In genomic region chr19:19662344-19662743, GRCh38 we compare ENCODE assay signal across 8 cellular contexts. TPM values are rescaled to one million over a fixed set of nuclear protein-coding genes. Genes with fewer than 3 reads are reported as not detected.
DNase-seq lines count a peak whose midpoint lies in the region; ATAC-seq and TF ChIP-seq lines count a peak whose summit lies in the region.

No MANE protein-coding gene starts in this region.

- H3K27ac ChIP-seq in SK-N-MC = no peak overlapping the region

- no peak for ATAC-seq in GM21423 (IDR thresholded peaks at IDR 0.05; ENCODE audit: unreplicated experiment)

- H3K4me3 ChIP-seq in GM12864 (ENCODE audit: low read depth, low read length) (peak overlapping the region; percentile 99), SK-N-MC (peak overlapping the region; percentile 93), fibroblast of pulmonary artery (replicated peaks; ENCODE audit: low read depth, low read length) (peak overlapping the region; percentile 84), retinal pigment epithelial cell (ENCODE audit: low read length) (peak overlapping the region; percentile 95)

- TF ChIP-seq CTCF in GM12864 (IDR thresholded peaks at IDR 0.05; ENCODE audit: low read depth, low read length, missing control alignments) (no peak), fibroblast of pulmonary artery (IDR thresholded peaks at IDR 0.05; ENCODE audit: low read length, missing control alignments) (no peak), retinal pigment epithelial cell (conservative IDR thresholded peaks at IDR 0.05; ENCODE audit: low read depth, low read length) (no peak)

- DNase-seq in GM12864 (ENCODE audit: low read depth) = no peak
- DNase-seq in SK-N-MC (ENCODE audit: low read depth, low spot score) = no peak
- DNase-seq in fibroblast of pulmonary artery (ENCODE audit: low read depth) = no peak
- DNase-seq in retinal pigment epithelial cell (ENCODE audit: low read depth) = no peak
- DNase-seq in SK-N-DZ (ENCODE audit: low spot score) = no peak
- no peak for DNase-seq in iPS-NIHi7 (ENCODE audit: extremely low spot score)
- DNase-seq in ureter (ENCODE audit: low spot score) = no peak

- peaks cover 25% of the 10 kb centered on the region for H3K36me3 ChIP-seq in SK-N-MC (ENCODE audit: insufficient read depth, low read length)

- H3K9me3 ChIP-seq in SK-N-MC (ENCODE audit: low read depth, low read length) = no peaks in the 10 kb centered on the region

- H3K9ac ChIP-seq in SK-N-MC (ENCODE audit: insufficient read length) = peak overlapping the region; percentile 91

RNA-seq across cellular contexts. Expression of gene ATP13A1, which starts 1.1 kb away (rescaled TPM):
- 41.5 and 75.3 TPM in 2 replicates for polyA plus RNA-seq in SK-N-DZ (2014; cell fraction: cytosol; rRNA removed)
- 354 and 380 TPM in 2 replicates for polyA plus RNA-seq in SK-N-DZ (2014; cell fraction: nucleus; rRNA removed)
- 74.9 TPM for total RNA-seq in ureter

RNA-seq across cellular contexts. Expression of gene ZNF101, which starts 6.3 kb away (rescaled TPM):
- 9.4 and 9.5 TPM in 2 replicates for polyA plus RNA-seq in SK-N-DZ (2014; cell fraction: cytosol; rRNA removed)
- polyA plus RNA-seq in SK-N-DZ (2014; cell fraction: nucleus; rRNA removed) = 3.3 and 8.6 TPM in 2 replicates
- 13.8 TPM for total RNA-seq in ureter

RNA-seq across cellular contexts. Expression of gene GMIP, which starts 18.9 kb away (rescaled TPM):
- 4.3 and 4.4 TPM in 2 replicates for polyA plus RNA-seq in SK-N-DZ (2014; cell fraction: cytosol; rRNA removed)
- 6.4 and 16.1 TPM in 2 replicates for polyA plus RNA-seq in SK-N-DZ (2014; cell fraction: nucleus; rRNA removed)
- total RNA-seq in ureter = 25.0 TPM

RNA-seq across cellular contexts. Expression of gene LPAR2, which starts 34.3 kb away (rescaled TPM):
- 35.3 and 41.9 TPM in 2 replicates for polyA plus RNA-seq in SK-N-DZ (2014; cell fraction: cytosol; rRNA removed)
- 421 and 484 TPM in 2 replicates for polyA plus RNA-seq in SK-N-DZ (2014; cell fraction: nucleus; rRNA removed)
- 28.6 TPM for total RNA-seq in ureter

RNA-seq across cellular contexts. Expression of gene PBX4, which starts 43.9 kb away (rescaled TPM):
- 2.2 and 5.2 TPM in 2 replicates for polyA plus RNA-seq in SK-N-DZ (2014; cell fraction: cytosol; rRNA removed)
- 11.2 and 13.7 TPM in 2 replicates for polyA plus RNA-seq in SK-N-DZ (2014; cell fraction: nucleus; rRNA removed)
- total RNA-seq in ureter = 12.7 TPM
